16 cellular contexts compared by ENCODE assay signal in genomic region chr15:42020713-42021273, GRCh38. TPM values are rescaled to one million over a fixed set of nuclear protein-coding genes. Genes with fewer than 3 reads are reported as not detected.
"Had no signal": no experiment of that assay in that cellular context is flagged by ENCODE, and none has a peak within 500 bp of the region (broad histone marks: within the 10 kb centered on the region; RNA-seq: fewer than 3 reads in every experiment).

A gene with protein sequence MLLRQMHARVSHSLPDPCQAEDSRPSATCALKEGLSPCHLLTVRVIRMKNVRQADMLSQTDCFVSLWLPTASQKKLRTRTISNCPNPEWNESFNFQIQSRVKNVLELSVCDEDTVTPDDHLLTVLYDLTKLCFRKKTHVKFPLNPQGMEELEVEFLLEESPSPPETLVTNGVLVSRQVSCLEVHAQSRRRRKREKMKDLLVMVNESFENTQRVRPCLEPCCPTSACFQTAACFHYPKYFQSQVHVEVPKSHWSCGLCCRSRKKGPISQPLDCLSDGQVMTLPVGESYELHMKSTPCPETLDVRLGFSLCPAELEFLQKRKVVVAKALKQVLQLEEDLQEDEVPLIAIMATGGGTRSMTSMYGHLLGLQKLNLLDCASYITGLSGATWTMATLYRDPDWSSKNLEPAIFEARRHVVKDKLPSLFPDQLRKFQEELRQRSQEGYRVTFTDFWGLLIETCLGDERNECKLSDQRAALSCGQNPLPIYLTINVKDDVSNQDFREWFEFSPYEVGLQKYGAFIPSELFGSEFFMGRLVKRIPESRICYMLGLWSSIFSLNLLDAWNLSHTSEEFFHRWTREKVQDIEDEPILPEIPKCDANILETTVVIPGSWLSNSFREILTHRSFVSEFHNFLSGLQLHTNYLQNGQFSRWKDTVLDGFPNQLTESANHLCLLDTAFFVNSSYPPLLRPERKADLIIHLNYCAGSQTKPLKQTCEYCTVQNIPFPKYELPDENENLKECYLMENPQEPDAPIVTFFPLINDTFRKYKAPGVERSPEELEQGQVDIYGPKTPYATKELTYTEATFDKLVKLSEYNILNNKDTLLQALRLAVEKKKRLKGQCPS (minus strand): TSS chr15:42021042. CDS start chr15:42021030, 12 bp downstream.

- ATAC-seq: activated CD8-positive, alpha-beta memory T cell treated with anti-CD3 and anti-CD28 coated beads, Interleukin-2, amount 10 ng/mL, durations not matched to agents 7 days and 5 days; right lobe of liver; stimulated activated memory B cell treated with anti-CD40 and anti-IgM and Interleukin-4, amounts not matched to agents 10 μg/mL and 1 μg/mL and 100 μg/mL, for 72 hours had no signal

- H3K27me3 ChIP-seq: adrenal gland, right lobe of liver had no signal

- H3K27ac ChIP-seq: adrenal gland, dorsolateral prefrontal cortex, prostate gland, right lobe of liver, tibial artery had no signal

- H3K4me1 ChIP-seq: adrenal gland, prostate gland, right lobe of liver, tibial artery had no signal

- H3K4me3 Mint-ChIP-seq: activated CD4-positive, alpha-beta memory T cell treated with anti-CD3 and anti-CD28 coated beads for 36 hours; activated CD8-positive, alpha-beta memory T cell treated with anti-CD3 and anti-CD28 coated beads, Interleukin-2, amount 10 ng/mL, durations not matched to agents 7 days and 5 days; activated naive CD4-positive, alpha-beta T cell treated with anti-CD3 and anti-CD28 coated beads, Interleukin-2, amount 50 U/mL, for 24 hours; activated T-cell treated with anti-CD3 and anti-CD28 coated beads, Interleukin-2, amount 50 U/mL, for 24 hours; endodermal cell; nephron; stimulated activated memory B cell treated with anti-CD40 and anti-IgM and Interleukin-4, amounts not matched to agents 10 μg/mL and 1 μg/mL and 100 μg/mL, for 72 hours had no signal

- H3K27ac Mint-ChIP-seq: activated CD4-positive, alpha-beta memory T cell treated with anti-CD3 and anti-CD28 coated beads for 36 hours; activated CD8-positive, alpha-beta memory T cell treated with anti-CD3 and anti-CD28 coated beads, Interleukin-2, amount 10 ng/mL, durations not matched to agents 7 days and 5 days; activated naive CD4-positive, alpha-beta T cell treated with anti-CD3 and anti-CD28 coated beads, Interleukin-2, amount 50 U/mL, for 24 hours; activated T-cell treated with anti-CD3 and anti-CD28 coated beads, Interleukin-2, amount 50 U/mL, for 24 hours; endodermal cell; nephron; stimulated activated memory B cell treated with anti-CD40 and anti-IgM and Interleukin-4, amounts not matched to agents 10 μg/mL and 1 μg/mL and 100 μg/mL, for 72 hours had no signal

- H3K4me1 Mint-ChIP-seq: activated CD8-positive, alpha-beta memory T cell treated with anti-CD3 and anti-CD28 coated beads, Interleukin-2, amount 10 ng/mL, durations not matched to agents 7 days and 5 days; activated naive CD4-positive, alpha-beta T cell treated with anti-CD3 and anti-CD28 coated beads, Interleukin-2, amount 50 U/mL, for 24 hours; endodermal cell; stimulated activated memory B cell treated with anti-CD40 and anti-IgM and Interleukin-4, amounts not matched to agents 10 μg/mL and 1 μg/mL and 100 μg/mL, for 72 hours had no signal

- H3K9me3 Mint-ChIP-seq: activated CD4-positive, alpha-beta memory T cell treated with anti-CD3 and anti-CD28 coated beads for 36 hours; activated naive CD4-positive, alpha-beta T cell treated with anti-CD3 and anti-CD28 coated beads, Interleukin-2, amount 50 U/mL, for 24 hours; activated T-cell treated with anti-CD3 and anti-CD28 coated beads, Interleukin-2, amount 50 U/mL, for 24 hours; stimulated activated memory B cell treated with anti-CD40 and anti-IgM and Interleukin-4, amounts not matched to agents 10 μg/mL and 1 μg/mL and 100 μg/mL, for 72 hours had no signal

- H3K36me3 ChIP-seq: adrenal gland, prostate gland, right lobe of liver, tibial artery had no signal

- H3K27me3 Mint-ChIP-seq: activated naive CD4-positive, alpha-beta T cell treated with anti-CD3 and anti-CD28 coated beads, Interleukin-2, amount 50 U/mL, for 24 hours; activated T-cell treated with anti-CD3 and anti-CD28 coated beads, Interleukin-2, amount 50 U/mL, for 24 hours had no signal

- H3K36me3 Mint-ChIP-seq: activated CD4-positive, alpha-beta memory T cell treated with anti-CD3 and anti-CD28 coated beads for 36 hours; activated CD8-positive, alpha-beta memory T cell treated with anti-CD3 and anti-CD28 coated beads, Interleukin-2, amount 10 ng/mL, durations not matched to agents 7 days and 5 days; activated naive CD4-positive, alpha-beta T cell treated with anti-CD3 and anti-CD28 coated beads, Interleukin-2, amount 50 U/mL, for 24 hours; stimulated activated memory B cell treated with anti-CD40 and anti-IgM and Interleukin-4, amounts not matched to agents 10 μg/mL and 1 μg/mL and 100 μg/mL, for 72 hours had no signal

- H3K4me3 ChIP-seq: adrenal gland, dorsolateral prefrontal cortex, prostate gland, right lobe of liver, tibial artery had no signal

- DNase-seq: activated CD4-positive, alpha-beta memory T cell treated with anti-CD3 and anti-CD28 coated beads for 36 hours; activated CD8-positive, alpha-beta memory T cell treated with anti-CD3 and anti-CD28 coated beads, Interleukin-2, amount 10 ng/mL, durations not matched to agents 7 days and 5 days; activated T-cell treated with anti-CD3 and anti-CD28 coated beads, Interleukin-2, amount 50 U/mL, for 24 hours; adrenal gland; dorsolateral prefrontal cortex; endodermal cell; foreskin melanocyte; occipital lobe; right lobe of liver; T-helper 9 cell had no signal

- H3K9me3 ChIP-seq: adrenal gland, prostate gland, right lobe of liver, tibial artery had no signal

RNA-seq across cellular contexts. Expression of the gene that starts here (rescaled TPM):
- total RNA-seq: activated CD4-positive, alpha-beta memory T cell treated with anti-CD3 and anti-CD28 coated beads for 36 hours; endodermal cell; liver; occipital lobe; right lobe of liver had no signal
- polyA plus RNA-seq: liver had no signal
